In genomic region chr22:28072066-28072465, GRCh38 we compare ENCODE assay signal across 20 cellular contexts.
"Had no signal": no experiment of that assay in that cellular context is flagged by ENCODE, and none has a peak within 500 bp of the region (broad histone marks: within the 10 kb centered on the region; RNA-seq: fewer than 3 reads in every experiment).

No MANE protein-coding gene starts in this region.

- H3K27ac Mint-ChIP-seq: activated CD8-positive, alpha-beta T cell treated with anti-CD3 and anti-CD28 coated beads, Interleukin-2, amount 10 ng/mL, durations not matched to agents 7 days and 5 days; activated naive CD8-positive, alpha-beta T cell treated with anti-CD3 and anti-CD28 coated beads, Interleukin-2, amount 10 ng/mL, durations not matched to agents 7 days and 5 days; activated T-helper 1 cell treated with anti-CD3 and anti-CD28 coated beads, Interleukin-12 subunit alpha, Interleukin-12 subunit beta, Interleukin-2, Interleukin-4 antibody, amounts not matched to agents 30 ng/mL and 10 ng/mL and 1 ng/mL, durations not matched to agents 14 hours and 24 hours and 36 hours; natural killer cell; stimulated activated naive B cell treated with anti-CD40 and anti-IgM and Interleukin-4, amounts not matched to agents 10 μg/mL and 1 μg/mL and 100 μg/mL, for 72 hours; T-helper 1 cell treated with Interleukin-12 subunit alpha and Interleukin-12 subunit beta and Interleukin-4 antibody, amounts not matched to agents 30 μg/mL and 1 μg/mL, for 36 hours; WTC11 had no signal

- H3K4me3 Mint-ChIP-seq: activated CD8-positive, alpha-beta T cell treated with anti-CD3 and anti-CD28 coated beads, Interleukin-2, amount 10 ng/mL, durations not matched to agents 7 days and 5 days; activated naive CD8-positive, alpha-beta T cell treated with anti-CD3 and anti-CD28 coated beads, Interleukin-2, amount 10 ng/mL, durations not matched to agents 7 days and 5 days; activated T-helper 1 cell treated with anti-CD3 and anti-CD28 coated beads, Interleukin-12 subunit alpha, Interleukin-12 subunit beta, Interleukin-2, Interleukin-4 antibody, amounts not matched to agents 30 ng/mL and 10 ng/mL and 1 ng/mL, durations not matched to agents 14 hours and 24 hours and 36 hours; natural killer cell; stimulated activated naive B cell treated with anti-CD40 and anti-IgM and Interleukin-4, amounts not matched to agents 10 μg/mL and 1 μg/mL and 100 μg/mL, for 72 hours; T-helper 1 cell treated with Interleukin-12 subunit alpha and Interleukin-12 subunit beta and Interleukin-4 antibody, amounts not matched to agents 30 μg/mL and 1 μg/mL, for 36 hours; WTC11 had no signal

- H3K9me3 ChIP-seq: neutrophil, thyroid gland had no signal

- ATAC-seq: activated CD8-positive, alpha-beta T cell treated with anti-CD3 and anti-CD28 coated beads, Interleukin-2, amount 10 ng/mL, durations not matched to agents 7 days and 5 days; left ventricle myocardium superior; stimulated activated naive B cell treated with anti-CD40 and anti-IgM and Interleukin-4, amounts not matched to agents 10 μg/mL and 1 μg/mL and 100 μg/mL, for 72 hours; WTC11 had no signal

- H3K36me3 Mint-ChIP-seq: activated naive CD8-positive, alpha-beta T cell treated with anti-CD3 and anti-CD28 coated beads, Interleukin-2, amount 10 ng/mL, durations not matched to agents 7 days and 5 days; natural killer cell; WTC11 had no signal

- H3K4me3 ChIP-seq: skin epidermis, thyroid gland had no signal

- H3K4me1 ChIP-seq: thyroid gland had no signal

- H3K36me3 ChIP-seq: neutrophil, thyroid gland had no signal

- H3K27me3 ChIP-seq: neutrophil, thyroid gland had no signal

- H3K27ac ChIP-seq: neutrophil, skin epidermis, thyroid gland had no signal

- DNase-seq: activated CD4-positive, alpha-beta T cell treated with anti-CD3 and anti-CD28 coated beads for 4 hours; activated CD8-positive, alpha-beta T cell treated with anti-CD3 and anti-CD28 coated beads, Interleukin-2, amount 10 ng/mL, durations not matched to agents 7 days and 5 days; activated naive CD8-positive, alpha-beta T cell treated with anti-CD3 and anti-CD28 coated beads, Interleukin-2, amount 10 ng/mL, durations not matched to agents 7 days and 5 days; anterior cingulate cortex; cerebellar nuclear complex; effector CD8-positive, alpha-beta T cell; hippocampal formation; kidney; left ventricle myocardium superior; mesendoderm; natural killer cell; stimulated activated CD4-positive, alpha-beta T cell treated with anti-CD3 and anti-CD28 coated beads, Interleukin-15, amount 100 ng/mL, for 24 hours; stimulated activated CD4-positive, alpha-beta T cell treated with anti-CD3 and anti-CD28 coated beads, Interleukin-4, amount 100 ng/mL, for 1 hour; stimulated activated naive B cell treated with anti-CD40 and anti-IgM and Interleukin-4, amounts not matched to agents 10 μg/mL and 1 μg/mL and 100 μg/mL, for 72 hours; thyroid gland had no signal

- H3K27me3 Mint-ChIP-seq: stimulated activated naive B cell treated with anti-CD40 and anti-IgM and Interleukin-4, amounts not matched to agents 10 μg/mL and 1 μg/mL and 100 μg/mL, for 72 hours had no signal

- H3K4me1 Mint-ChIP-seq: activated naive CD8-positive, alpha-beta T cell treated with anti-CD3 and anti-CD28 coated beads, Interleukin-2, amount 10 ng/mL, durations not matched to agents 7 days and 5 days; natural killer cell; stimulated activated naive B cell treated with anti-CD40 and anti-IgM and Interleukin-4, amounts not matched to agents 10 μg/mL and 1 μg/mL and 100 μg/mL, for 72 hours; WTC11 had no signal

- H3K9me3 Mint-ChIP-seq: activated naive CD8-positive, alpha-beta T cell treated with anti-CD3 and anti-CD28 coated beads, Interleukin-2, amount 10 ng/mL, durations not matched to agents 7 days and 5 days; activated T-helper 1 cell treated with anti-CD3 and anti-CD28 coated beads, Interleukin-12 subunit alpha, Interleukin-12 subunit beta, Interleukin-2, Interleukin-4 antibody, amounts not matched to agents 30 ng/mL and 10 ng/mL and 1 ng/mL, durations not matched to agents 14 hours and 24 hours and 36 hours; natural killer cell; stimulated activated naive B cell treated with anti-CD40 and anti-IgM and Interleukin-4, amounts not matched to agents 10 μg/mL and 1 μg/mL and 100 μg/mL, for 72 hours; T-helper 1 cell treated with Interleukin-12 subunit alpha and Interleukin-12 subunit beta and Interleukin-4 antibody, amounts not matched to agents 30 μg/mL and 1 μg/mL, for 36 hours; WTC11 had no signal
